19 cellular contexts compared by ENCODE assay signal in the genomic region with DNA sequence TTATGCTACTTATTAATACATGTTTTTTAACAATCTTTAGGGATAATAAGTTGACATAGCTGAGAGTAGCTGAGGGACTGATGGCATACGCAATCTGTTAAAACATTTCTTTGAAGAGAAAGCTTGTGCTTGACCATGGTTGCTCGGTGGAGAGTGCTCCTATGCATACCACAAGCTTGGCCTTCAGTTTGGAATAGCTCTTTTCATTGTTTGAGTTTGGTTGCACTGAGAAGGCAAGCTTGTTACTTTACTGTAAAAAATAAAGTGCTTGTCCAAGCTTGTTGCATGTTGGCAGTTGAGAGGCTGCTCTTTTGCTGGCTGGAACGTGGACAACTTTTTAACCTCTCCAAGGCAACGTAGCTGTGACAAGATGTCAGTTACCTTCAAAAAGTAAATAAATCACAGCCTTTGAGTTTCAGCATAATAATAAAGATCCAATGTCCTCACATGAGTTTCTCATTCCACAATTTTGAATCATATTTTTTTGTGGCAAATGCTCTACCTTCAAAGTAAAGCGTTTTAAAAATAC.
DNase-seq lines count a peak whose midpoint lies in the region; ATAC-seq and TF ChIP-seq lines count a peak whose summit lies in the region.
"Had no signal": no experiment of that assay in that cellular context is flagged by ENCODE, and none has a peak within 500 bp of the region (broad histone marks: within the 10 kb centered on the region; RNA-seq: fewer than 3 reads in every experiment).

No MANE protein-coding gene starts in this region.

- intact Hi-C loops in Right ventricle myocardium superior (cut with DNase I), result no loop called here
- intact Hi-C loops in left cardiac atrium (cut with DNase I), result no loop called here
- intact Hi-C loops in left lung (cut with DNase I), result no loop called here
- intact Hi-C loops in testis (cut with DNase I; ENCODE audit: low total_unique reads), result no loop called here

- 57 to 58% methylated on average over 5 of the region's 5 CpGs for WGBS in testis, 2 donors

- H3K4me1 ChIP-seq in left lung, result no peaks in the 10 kb centered on the region
- H3K4me1 ChIP-seq in testis, result peaks cover 5% of the 10 kb centered on the region
- H3K4me1 ChIP-seq: BE2C, SJSA1 had no signal

- H3K9me3 ChIP-seq in left lung (no peaks in the 10 kb centered on the region), testis (no peaks in the 10 kb centered on the region)
- H3K9me3 ChIP-seq: BE2C, Caco-2 had no signal

- TF ChIP-seq POLR2A in testis (IDR thresholded peaks at IDR 0.05), result no peak

- peak; percentile 29 for ATAC-seq in Right ventricle myocardium superior (ENCODE audit: poor library complexity)
- ATAC-seq in left cardiac atrium, result no peak
- peak; percentile 91 for ATAC-seq in left lung
- no peak for ATAC-seq in GM19455 (IDR thresholded peaks at IDR 0.05; ENCODE audit: unreplicated experiment)
- ATAC-seq: K562 had no signal

- H3K36me3 ChIP-seq in left lung (no peaks in the 10 kb centered on the region), testis (ENCODE audit: low read depth, missing control alignments) (no peaks in the 10 kb centered on the region)
- H3K36me3 ChIP-seq: BE2C, SJSA1 had no signal

- H3K27ac ChIP-seq in left lung (no peak overlapping the region), testis (no peak overlapping the region)
- H3K27ac ChIP-seq: SJSA1 had no signal

- DNase-seq in Right ventricle myocardium superior, result no peak
- no peak for DNase-seq in left cardiac atrium
- DNase-seq in epithelial cell of esophagus (ENCODE audit: low read depth), result peak; percentile 48
- no peak for DNase-seq in left lung
- DNase-seq in activated naive CD4-positive, alpha-beta T cell (lab: John Stamatoyannopoulos, UW), result no peak
- no peak for DNase-seq in testis
- no peak for DNase-seq in DMS 273 treated with DMSO at 0.1 percent for 48 hours (lab: John Stamatoyannopoulos, UW)
- DNase-seq: BE2C; Caco-2; CD4-positive, alpha-beta T cell; DMS153; GOT3; MV-4-11; NCI-H1694 treated with DMSO at 0.1 percent for 48 hours; NCI-H510A; NCI-H748 treated with DMSO at 0.1 percent for 48 hours had no signal

- H3K27me3 ChIP-seq in left lung, result no peaks in the 10 kb centered on the region
- H3K27me3 ChIP-seq in testis, result no peaks in the 10 kb centered on the region
- H3K27me3 ChIP-seq: BE2C, SJSA1 had no signal

- TF ChIP-seq CTCF in epithelial cell of esophagus (IDR thresholded peaks at IDR 0.05; ENCODE audit: insufficient read depth, low read depth, low read length, missing control alignments) (no peak), left lung (IDR thresholded peaks at IDR 0.05) (no peak), testis (IDR thresholded peaks at IDR 0.05) (no peak)

- H3K4me3 ChIP-seq in epithelial cell of esophagus (ENCODE audit: low read length), result no peak overlapping the region
- H3K4me3 ChIP-seq in left lung, result no peak overlapping the region
- no peak overlapping the region for H3K4me3 ChIP-seq in testis
- H3K4me3 ChIP-seq: K562, SJSA1 had no signal

Comparison
In these comparisons a context has a peak if more than half of its experiments do, and no peak if none do; other contexts are left out.
1. ATAC-seq: peak in Right ventricle myocardium superior (single experiment) and left lung (single experiment); none in left cardiac atrium (0 of 2) and GM19455 (single experiment).